In genomic region chr17:43025766-43026537, GRCh38 we compare ENCODE assay signal across 12 cellular contexts. TPM values are rescaled to one million over a fixed set of nuclear protein-coding genes. Genes with fewer than 3 reads are reported as not detected.
DNase-seq lines count a peak whose midpoint lies in the region; ATAC-seq and TF ChIP-seq lines count a peak whose summit lies in the region.
"Had no signal": no experiment of that assay in that cellular context is flagged by ENCODE, and none has a peak within 500 bp of the region (broad histone marks: within the 10 kb centered on the region; RNA-seq: fewer than 3 reads in every experiment).

No MANE protein-coding gene starts in this region.

- no peaks in the 10 kb centered on the region for H4K20me1 ChIP-seq in IMR-90 (ENCODE audit: insufficient read depth, low read length)

- H3K79me1 ChIP-seq in IMR-90 (ENCODE audit: low read depth in 1 of 2, low read length in 2 of 2) = peaks cover 0 to 9% of the 10 kb centered on the region in 2 experiments; a peak in 3 of 4 replicates

- no peak overlapping the region for H2BK5ac ChIP-seq in IMR-90 (ENCODE audit: low read depth, low read length, poor library complexity, severe bottlenecking)

- H3K27me3 Mint-ChIP-seq in Calu3 (ENCODE audit: unreplicated experiment) = peaks cover 43% of the 10 kb centered on the region
- peaks cover 13% of the 10 kb centered on the region for H3K27me3 Mint-ChIP-seq in endothelial cell (ENCODE audit: unreplicated experiment)
- no peaks in the 10 kb centered on the region for H3K27me3 Mint-ChIP-seq in osteocyte (ENCODE audit: unreplicated experiment)

- H3K4me3 ChIP-seq in IMR-90 (ENCODE audit: insufficient read depth, low read depth, low read length) = no peak overlapping the region

- H3K27ac Mint-ChIP-seq in Calu3 (ENCODE audit: unreplicated experiment) = no peak overlapping the region
- H3K27ac Mint-ChIP-seq in endothelial cell (ENCODE audit: unreplicated experiment) = no peak overlapping the region
- H3K27ac Mint-ChIP-seq in osteocyte (ENCODE audit: unreplicated experiment) = no peak overlapping the region

- H3K23ac ChIP-seq in IMR-90 (ENCODE audit: low read depth, low read length) = no peak overlapping the region

- H4K5ac ChIP-seq in IMR-90 (ENCODE audit: low read depth, low read length) = no peak overlapping the region

- H3K4me3 Mint-ChIP-seq in Calu3 (ENCODE audit: low read depth, unreplicated experiment) (peak overlapping the region; percentile 79), endothelial cell (ENCODE audit: unreplicated experiment) (peak overlapping the region; percentile 91), osteocyte (ENCODE audit: unreplicated experiment) (peak overlapping the region; percentile 69)

- H3K27ac ChIP-seq in IMR-90 (ENCODE audit: insufficient read depth, low read length) = no peak overlapping the region
- no peak overlapping the region for H3K27ac ChIP-seq in caudate nucleus (ENCODE audit: low read depth, low read length)

- H3K9ac ChIP-seq in IMR-90 (ENCODE audit: low read depth, low read length) = no peak overlapping the region

- H2BK15ac ChIP-seq in IMR-90 (ENCODE audit: low read depth, low read length) = no peak overlapping the region

- H2AFZ ChIP-seq in IMR-90 (replicated peaks; ENCODE audit: low read length, poor library complexity) = no peak overlapping the region

- ATAC-seq in IMR-90 (ENCODE audit: low read depth) (no peak), left ventricle myocardium superior (no peak)

- H3K36me3 ChIP-seq in IMR-90 (ENCODE audit: control insufficient read depth, insufficient read depth, low read length) = no peaks in the 10 kb centered on the region

- no peak for TF ChIP-seq RAD21 in IMR-90 (IDR thresholded peaks at IDR 0.05; ENCODE audit: low read length)

- no peaks in the 10 kb centered on the region; the same call in 1 of the 2 replicates for H3K9me1 ChIP-seq in IMR-90 (ENCODE audit: insufficient read depth, low read length)

- H2BK120ac ChIP-seq in IMR-90 (ENCODE audit: low read depth, low read length) = no peak overlapping the region

- in situ Hi-C loops in IMR-90 (cut with MboI; ENCODE audit: low sequenced_read_pairs) = loop anchor here (5.0 kb wide), 1 partner anchor 146 kb away; the partner anchor contains the start of gene NBR1

- no peak overlapping the region for H2AK5ac ChIP-seq in IMR-90 (ENCODE audit: low read depth, low read length)

- peaks cover 4% of the 10 kb centered on the region; the same call in 1 of the 2 replicates for H3K27me3 ChIP-seq in IMR-90 (ENCODE audit: control insufficient read depth, insufficient read depth, low read length)

- CTCF ChIA-PET in Calu3 (lab: Charles Lee) (interaction anchor here (0.6 to 1.5 kb wide), 2 partner anchors 103 to 307 kb away, joined by 4 to 5 read pairs; no protein-coding TSS in a partner anchor), IMR-90 (lab: Yijun Ruan, JAX) (no interaction called here)

- TF ChIP-seq POLR2A in IMR-90 (IDR thresholded peaks at IDR 0.05; ENCODE audit: low read depth, low read length) = no peak

- H3K18ac ChIP-seq in IMR-90 (ENCODE audit: low read depth, low read length) = no peak overlapping the region

- no peak overlapping the region for H2BK20ac ChIP-seq in IMR-90 (ENCODE audit: low read depth, low read length)

- TF ChIP-seq CTCF in Calu3 (IDR thresholded peaks at IDR 0.05; ENCODE audit: unreplicated experiment) (no peak), IMR-90 (conservative IDR thresholded peaks at IDR 0.05; ENCODE audit: low read depth, low read length) (no peak), endothelial cell (IDR thresholded peaks at IDR 0.05; ENCODE audit: unreplicated experiment) (no peak), osteocyte (IDR thresholded peaks at IDR 0.05) (no peak)

- no peak overlapping the region for H3K56ac ChIP-seq in IMR-90 (ENCODE audit: extremely low read depth, insufficient read depth, low read length)

- H3K4me1 ChIP-seq in IMR-90 (ENCODE audit: control insufficient read depth, insufficient read depth, low read length) = peaks cover 4% of the 10 kb centered on the region; the same call in 1 of the 2 replicates

- peaks cover 10% of the 10 kb centered on the region for H3K4me1 Mint-ChIP-seq in Calu3 (ENCODE audit: low read depth, unreplicated experiment)
- peaks cover 4% of the 10 kb centered on the region for H3K4me1 Mint-ChIP-seq in endothelial cell (ENCODE audit: unreplicated experiment)
- peaks cover 17% of the 10 kb centered on the region for H3K4me1 Mint-ChIP-seq in osteocyte (ENCODE audit: unreplicated experiment)

- no peak overlapping the region for H3K14ac ChIP-seq in IMR-90 (replicated peaks; ENCODE audit: low read depth, low read length)

- no peak overlapping the region for H3K4me2 ChIP-seq in IMR-90 (ENCODE audit: low read depth, low read length)

- H3K36me3 Mint-ChIP-seq in Calu3 (ENCODE audit: insufficient read depth, unreplicated experiment) (peaks cover 34% of the 10 kb centered on the region), endothelial cell (ENCODE audit: low read depth, unreplicated experiment) (peaks cover 4% of the 10 kb centered on the region), osteocyte (ENCODE audit: unreplicated experiment) (no peaks in the 10 kb centered on the region)

- H3K9me3 Mint-ChIP-seq in Calu3 (ENCODE audit: low read depth, unreplicated experiment) (no peaks in the 10 kb centered on the region), endothelial cell (ENCODE audit: unreplicated experiment) (no peaks in the 10 kb centered on the region), osteocyte (ENCODE audit: unreplicated experiment) (no peaks in the 10 kb centered on the region)

- intact Hi-C loops in Calu3 (cut with micrococcal nuclease; ENCODE audit: unreplicated experiment) = loop anchor here (2.0 to 10.0 kb wide), 2 partner anchors 103 to 319 kb away; no protein-coding TSS in a partner anchor
- intact Hi-C loops in IMR-90 (cut with micrococcal nuclease) = loop anchor here (2.0 kb wide), 1 partner anchor 313 kb away; no protein-coding TSS in a partner anchor
- intact Hi-C loops in left ventricle myocardium superior (cut with micrococcal nuclease) = no loop called here

- no TSS peak for BruUV-seq in Calu3 (replicated peaks; lab: Mats Ljungman, UMichigan)
- no TSS peak for BruUV-seq in IMR-90 (replicated peaks; lab: Mats Ljungman, UMichigan)

- POLR2A ChIA-PET in IMR-90 (lab: Charles Lee; ENCODE audit: unreplicated experiment) = no interaction called here

- DNase-seq in Calu3 (no peak), IMR-90 (no peak), endothelial cell (ENCODE audit: low spot score) (no peak), osteocyte (ENCODE audit: extremely low spot score, unreplicated experiment) (no peak), OCI-M2 (lab: John Stamatoyannopoulos, UW; ENCODE audit: unreplicated experiment) (no peak), left ventricle myocardium superior (no peak), caudate nucleus (lab: John Stamatoyannopoulos, UW) (no peak)
- DNase-seq: activated T-cell treated with anti-CD3 and anti-CD28 coated beads, Interleukin-2, amount 50 U/mL, for 48 hours; dermis blood vessel endothelial cell; MM.1S; NCI-H526 treated with DMSO at 0.1 percent for 48 hours; T1000 had no signal

- WGBS in IMR-90 (ENCODE audit: extremely low coverage in 2 of 2, insufficient read length in 1 of 2), 2 experiments = 67% methylated on average over 10 of the region's 16 CpGs; no CpG with 5 or more reads in 1 of the 2 experiments

- dilution Hi-C loops in IMR-90 (cut with HindIII; ENCODE audit: low sequenced_read_pairs, unreplicated experiment) = no loop called here

- no peak overlapping the region for H3K4ac ChIP-seq in IMR-90 (ENCODE audit: low read depth, low read length)

- no peaks in the 10 kb centered on the region for H3K9me3 ChIP-seq in IMR-90 (ENCODE audit: control insufficient read depth, insufficient read depth, low read length)

- no peak overlapping the region for H4K8ac ChIP-seq in IMR-90 (ENCODE audit: low read depth in 2 of 2, low read length in 2 of 2)

- H2AK9ac ChIP-seq in IMR-90 (replicated peaks; ENCODE audit: low read depth, low read length, poor library complexity) = peak overlapping the region; percentile 78

- H4K91ac ChIP-seq in IMR-90 (ENCODE audit: insufficient read depth, low read depth, low read length) = no peak overlapping the region

RNA-seq across cellular contexts. Expression of gene RND2, which starts 0.9 kb away (rescaled TPM):
- total RNA-seq in Calu3 (2022) (0.15 and 0.40 TPM in 2 replicates), IMR-90 (2012; rRNA removed) (1.1 TPM in 2 replicates), endothelial cell (ENCODE audit: unreplicated experiment) (5.9 TPM), osteocyte (0.91 and 1.5 TPM in 2 replicates), left ventricle myocardium superior (0.82 TPM)
- polyA plus RNA-seq in IMR-90 (2012; rRNA removed) = 1.8 and 1.9 TPM in 2 replicates
- polyA plus RNA-seq in IMR-90 (2012; cell fraction: cytosol; rRNA removed) = 2.1 and 2.5 TPM in 2 replicates
- polyA plus RNA-seq in IMR-90 (2012; cell fraction: nucleus; rRNA removed; ENCODE audit: low replicate concordance) = 0.89 and 1.0 TPM in 2 replicates

RNA-seq across cellular contexts. Expression of gene VAT1, which starts 3.8 kb away (rescaled TPM):
- 149 and 156 TPM in 2 replicates for total RNA-seq in Calu3 (2022)
- total RNA-seq in IMR-90 (2012; rRNA removed) = 81.1 and 101 TPM in 2 replicates
- polyA plus RNA-seq in IMR-90 (2012; rRNA removed) = 97.3 and 108 TPM in 2 replicates
- polyA plus RNA-seq in IMR-90 (2012; cell fraction: cytosol; rRNA removed) = 71.0 and 147 TPM in 2 replicates
- polyA plus RNA-seq in IMR-90 (2012; cell fraction: nucleus; rRNA removed; ENCODE audit: low replicate concordance) = 52.1 and 70.3 TPM in 2 replicates
- total RNA-seq in endothelial cell (ENCODE audit: unreplicated experiment) = 460 TPM
- 439 and 505 TPM in 2 replicates for total RNA-seq in osteocyte
- total RNA-seq in left ventricle myocardium superior = 77.0 TPM

RNA-seq across cellular contexts. Expression of gene IFI35, which starts 19.4 kb away (rescaled TPM):
- total RNA-seq in Calu3 (2022) = 98.6 and 195 TPM in 2 replicates
- total RNA-seq in IMR-90 (2012; rRNA removed) = 13.1 and 17.0 TPM in 2 replicates
- 15.0 and 15.8 TPM in 2 replicates for polyA plus RNA-seq in IMR-90 (2012; rRNA removed)
- 24.0 and 28.4 TPM in 2 replicates for polyA plus RNA-seq in IMR-90 (2012; cell fraction: cytosol; rRNA removed)
- 20.7 and 29.0 TPM in 2 replicates for polyA plus RNA-seq in IMR-90 (2012; cell fraction: nucleus; rRNA removed; ENCODE audit: low replicate concordance)
- 4.2 TPM for total RNA-seq in endothelial cell (ENCODE audit: unreplicated experiment)
- 34.4 and 41.6 TPM in 2 replicates for total RNA-seq in osteocyte
- total RNA-seq in left ventricle myocardium superior = 13.2 TPM

RNA-seq across cellular contexts. Expression of gene RPL27, which starts 27.7 kb away (rescaled TPM):
- 1,193 and 1,292 TPM in 2 replicates for total RNA-seq in Calu3 (2022)
- 1,595 and 1,663 TPM in 2 replicates for total RNA-seq in IMR-90 (2012; rRNA removed)
- polyA plus RNA-seq in IMR-90 (2012; rRNA removed) = 2,806 and 4,622 TPM in 2 replicates
- polyA plus RNA-seq in IMR-90 (2012; cell fraction: cytosol; rRNA removed) = 1,884 and 2,403 TPM in 2 replicates
- polyA plus RNA-seq in IMR-90 (2012; cell fraction: nucleus; rRNA removed; ENCODE audit: low replicate concordance) = 413 and 1,434 TPM in 2 replicates
- 1,237 TPM for total RNA-seq in endothelial cell (ENCODE audit: unreplicated experiment)
- total RNA-seq in osteocyte = 956 and 1,010 TPM in 2 replicates
- total RNA-seq in left ventricle myocardium superior = 694 TPM

RNA-seq across cellular contexts. Expression of gene RUNDC1, which starts 45.6 kb away (rescaled TPM):
- total RNA-seq in Calu3 (2022) (32.8 and 35.4 TPM in 2 replicates), IMR-90 (2012; rRNA removed) (7.0 and 8.1 TPM in 2 replicates), endothelial cell (ENCODE audit: unreplicated experiment) (12.2 TPM), osteocyte (11.7 and 12.5 TPM in 2 replicates), left ventricle myocardium superior (12.7 TPM)
- 7.4 and 7.9 TPM in 2 replicates for polyA plus RNA-seq in IMR-90 (2012; rRNA removed)
- polyA plus RNA-seq in IMR-90 (2012; cell fraction: cytosol; rRNA removed) = 6.5 and 6.6 TPM in 2 replicates
- 6.6 and 7.1 TPM in 2 replicates for polyA plus RNA-seq in IMR-90 (2012; cell fraction: nucleus; rRNA removed; ENCODE audit: low replicate concordance)
